Comparison of ENCODE assay signal across 8 cellular contexts in genomic region chr7:99040104-99040958, GRCh38.
DNase-seq lines count a peak whose midpoint lies in the region; ATAC-seq and FAIRE-seq lines count a peak whose summit lies in the region.

No MANE protein-coding gene starts in this region.

- intact Hi-C loops in left ventricle myocardium superior (cut with micrococcal nuclease), result loop anchor here (2.0 to 10.0 kb wide), 2 partner anchors 104 to 272 kb away; partner anchors contain the start of gene SMURF1

- DNase-seq in NCI-H1048 (lab: John Stamatoyannopoulos, UW), result peak; percentile 80
- DNase-seq in T follicular helper cell (ENCODE audit: low read depth), result peak; percentile 56
- peak in 54 of 56 donors; percentile 9 to 89 (median 68) for DNase-seq in amygdala (lab: John Stamatoyannopoulos, UW)
- DNase-seq in left ventricle myocardium superior, result peak; percentile 74
- DNase-seq in pulmonary artery endothelial cell (ENCODE audit: low read depth, low spot score), result peak; percentile 71

- FAIRE-seq in G401.6 (lab: Jason Lieb, UNC), result peak; percentile 8

- peak; percentile 85 for ATAC-seq in left ventricle myocardium superior
- no peak for ATAC-seq in HG02798 (IDR thresholded peaks at IDR 0.05; ENCODE audit: poor library complexity, unreplicated experiment)
- no peak for ATAC-seq in GM18498 (IDR thresholded peaks at IDR 0.05; ENCODE audit: unreplicated experiment)
